1 cellular context compared by ENCODE assay signal in the genomic region with DNA sequence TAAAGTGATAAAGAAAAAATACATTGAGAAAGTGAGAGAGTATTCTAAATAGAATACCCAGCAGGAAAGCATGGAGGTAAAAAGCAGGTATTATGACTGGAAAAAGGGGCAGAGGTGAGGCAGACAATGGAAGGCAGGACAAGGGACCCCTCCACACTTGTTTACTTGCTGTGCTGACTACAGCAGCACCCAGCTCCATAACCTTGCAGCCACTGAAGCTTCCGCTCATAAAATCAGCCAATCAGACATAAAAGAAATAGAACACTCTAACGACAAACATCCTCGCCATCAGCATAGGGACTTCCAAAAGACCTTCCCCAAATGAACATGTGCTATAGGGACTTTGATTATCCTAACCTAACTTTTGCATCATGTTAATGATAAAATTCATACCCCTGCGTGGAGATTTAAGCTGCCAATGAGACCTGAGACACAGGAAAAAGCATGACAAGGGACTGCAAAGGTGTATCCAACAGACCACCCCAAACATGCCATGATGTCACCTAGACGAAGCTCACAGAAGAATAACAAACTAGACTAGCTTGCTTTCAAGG.
TF ChIP-seq lines count a peak whose summit lies in the region.

No MANE protein-coding gene starts in this region.

TF ChIP-seq in H1, 55 proteins besides CTCF, POLR2A, EP300 and RAD21:
- TF ChIP-seq POLR2AphosphoS5 (IDR thresholded peaks at IDR 0.05; ENCODE audit: low read depth, low read length) (peak; percentile 45), TAF7 (optimal IDR thresholded peaks at IDR 0.05; ENCODE audit: borderline replicate concordance, low read depth, low read length) (no peak)
